Comparison of ENCODE assay signal across 9 cellular contexts in the genomic region with DNA sequence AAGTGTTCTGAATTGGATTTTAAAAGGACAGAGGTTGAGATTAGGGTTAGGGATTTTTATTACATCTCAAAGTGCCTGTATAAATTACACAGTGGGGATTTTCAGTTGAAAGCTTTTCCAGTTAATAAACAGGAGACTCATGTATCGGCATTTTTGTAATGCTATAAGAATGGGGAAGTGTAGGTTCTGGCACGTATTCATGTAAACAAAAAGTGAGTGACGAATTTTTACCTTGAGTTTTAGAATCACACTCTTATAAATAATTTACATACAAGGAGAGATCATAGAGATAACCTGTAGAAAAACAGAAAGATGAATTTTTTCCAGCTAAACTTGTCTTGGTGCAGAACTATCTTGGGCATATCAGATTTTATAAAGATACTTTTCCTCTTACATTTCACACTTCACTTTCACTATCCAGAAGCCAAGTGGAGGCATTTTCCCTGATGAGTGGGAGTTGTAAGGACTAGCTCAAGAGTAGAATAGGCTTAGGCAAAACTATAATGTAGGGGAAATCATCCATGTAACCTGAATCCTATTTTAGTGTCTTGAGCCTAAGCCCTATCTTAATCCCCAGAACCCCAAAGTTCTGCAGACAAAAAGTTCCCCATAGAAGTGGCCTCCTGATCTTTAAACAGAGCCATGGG. TPM values are rescaled to one million over a fixed set of nuclear protein-coding genes. Genes with fewer than 3 reads are reported as not detected.
DNase-seq lines count a peak whose midpoint lies in the region; ATAC-seq and TF ChIP-seq lines count a peak whose summit lies in the region.
"Had no signal": no experiment of that assay in that cellular context is flagged by ENCODE, and none has a peak within 500 bp of the region (broad histone marks: within the 10 kb centered on the region; RNA-seq: fewer than 3 reads in every experiment).

No MANE protein-coding gene starts in this region.

- DNase-seq in AML-193 (lab: John Stamatoyannopoulos, UW) (peak; percentile 49 to 59), HEK293T (ENCODE audit: extremely low spot score) (no peak), kidney tubule cell (ENCODE audit: low spot score) (peak; percentile 94), NCI-H345 treated with DMSO at 0.1 percent for 48 hours (lab: John Stamatoyannopoulos, UW; ENCODE audit: unreplicated experiment) (no peak), NCI-H1092 treated with DMSO at 0.1 percent for 48 hours (lab: John Stamatoyannopoulos, UW) (no peak), superior temporal gyrus (ENCODE audit: extremely low spot score) (no peak)
- DNase-seq in activated T-helper 1 cell treated with anti-CD3 and anti-CD28 coated beads, Interleukin-12 subunit alpha, Interleukin-12 subunit beta, Interleukin-2, Interleukin-4 antibody, amounts not matched to agents 30 ng/mL and 10 ng/mL and 1 ng/mL, durations not matched to agents 14 hours and 24 hours and 36 hours (ENCODE audit: low spot score): no peak

- intact Hi-C loops in activated T-helper 1 cell treated with anti-CD3 and anti-CD28 coated beads, Interleukin-12 subunit alpha, Interleukin-12 subunit beta, Interleukin-2, Interleukin-4 antibody, amounts not matched to agents 30 ng/mL and 10 ng/mL and 1 ng/mL, durations not matched to agents 14 hours and 24 hours and 36 hours (cut with micrococcal nuclease): loop anchor here (5.0 kb wide), 1 partner anchor 454 kb away; the partner anchor contains the start of genes CIP2A and DZIP3

- peak overlapping the region; percentile 36 for H3K27ac Mint-ChIP-seq in activated T-helper 1 cell treated with anti-CD3 and anti-CD28 coated beads, Interleukin-12 subunit alpha, Interleukin-12 subunit beta, Interleukin-2, Interleukin-4 antibody, amounts not matched to agents 30 ng/mL and 10 ng/mL and 1 ng/mL, durations not matched to agents 14 hours and 24 hours and 36 hours

- H3K27me3 Mint-ChIP-seq in activated T-helper 1 cell treated with anti-CD3 and anti-CD28 coated beads, Interleukin-12 subunit alpha, Interleukin-12 subunit beta, Interleukin-2, Interleukin-4 antibody, amounts not matched to agents 30 ng/mL and 10 ng/mL and 1 ng/mL, durations not matched to agents 14 hours and 24 hours and 36 hours (ENCODE audit: insufficient read depth): no peaks in the 10 kb centered on the region

- H3K36me3 Mint-ChIP-seq in activated T-helper 1 cell treated with anti-CD3 and anti-CD28 coated beads, Interleukin-12 subunit alpha, Interleukin-12 subunit beta, Interleukin-2, Interleukin-4 antibody, amounts not matched to agents 30 ng/mL and 10 ng/mL and 1 ng/mL, durations not matched to agents 14 hours and 24 hours and 36 hours (ENCODE audit: low read depth): peaks cover 76% of the 10 kb centered on the region

- peaks cover 11% of the 10 kb centered on the region for H3K9me3 Mint-ChIP-seq in activated T-helper 1 cell treated with anti-CD3 and anti-CD28 coated beads, Interleukin-12 subunit alpha, Interleukin-12 subunit beta, Interleukin-2, Interleukin-4 antibody, amounts not matched to agents 30 ng/mL and 10 ng/mL and 1 ng/mL, durations not matched to agents 14 hours and 24 hours and 36 hours

- ATAC-seq in GM18868 (IDR thresholded peaks at IDR 0.05; ENCODE audit: unreplicated experiment): no peak
- ATAC-seq: left lobe of liver had no signal

- CTCF ChIA-PET in HEK293T (lab: Yijun Ruan, JAX): interaction anchor here (1.0 kb wide), 1 partner anchor 10 kb away, joined by 3 read pairs; no protein-coding TSS in a partner anchor

- peaks cover 82% of the 10 kb centered on the region for H3K4me1 Mint-ChIP-seq in activated T-helper 1 cell treated with anti-CD3 and anti-CD28 coated beads, Interleukin-12 subunit alpha, Interleukin-12 subunit beta, Interleukin-2, Interleukin-4 antibody, amounts not matched to agents 30 ng/mL and 10 ng/mL and 1 ng/mL, durations not matched to agents 14 hours and 24 hours and 36 hours (ENCODE audit: low read depth)

- H3K4me3 Mint-ChIP-seq in activated T-helper 1 cell treated with anti-CD3 and anti-CD28 coated beads, Interleukin-12 subunit alpha, Interleukin-12 subunit beta, Interleukin-2, Interleukin-4 antibody, amounts not matched to agents 30 ng/mL and 10 ng/mL and 1 ng/mL, durations not matched to agents 14 hours and 24 hours and 36 hours: peak overlapping the region; percentile 60

- POLR2A ChIA-PET in HEK293T (lab: Yijun Ruan, JAX): no interaction called here

TF ChIP-seq in HEK293T, 16 proteins besides CTCF, POLR2A, EP300 and RAD21:
- TF ChIP-seq ZNF384 (IDR thresholded peaks at IDR 0.05): no peak
- no peak for TF ChIP-seq SUZ12 (IDR thresholded peaks at IDR 0.05)
- peak; percentile 20; the same call in 1 of the 2 replicates for TF ChIP-seq PKNOX1 (IDR thresholded peaks at IDR 0.05)
- TF ChIP-seq BHLHE40 (IDR thresholded peaks at IDR 0.05; ENCODE audit: borderline replicate concordance): no peak
- no peak for TF ChIP-seq SP1 (IDR thresholded peaks at IDR 0.05)
- no peak for TF ChIP-seq FOXM1 (IDR thresholded peaks at IDR 0.05; ENCODE audit: borderline replicate concordance)

RNA-seq across cellular contexts. Expression of gene CD47, which starts 42.0 kb away (rescaled TPM):
- 98.3 and 105 TPM in 2 replicates for total RNA-seq in activated T-helper 1 cell treated with anti-CD3 and anti-CD28 coated beads, Interleukin-12 subunit alpha, Interleukin-12 subunit beta, Interleukin-2, Interleukin-4 antibody, amounts not matched to agents 30 ng/mL and 10 ng/mL and 1 ng/mL, durations not matched to agents 14 hours and 24 hours and 36 hours

Comparison
In these comparisons a context has a peak if more than half of its experiments do, and no peak if none do; other contexts are left out.
1. DNase-seq: peak in AML-193 (2 of 2) and kidney tubule cell (single experiment); none in HEK293T (single experiment), activated T-helper 1 cell treated with anti-CD3 and anti-CD28 coated beads, Interleukin-12 subunit alpha, Interleukin-12 subunit beta, Interleukin-2, Interleukin-4 antibody, amounts not matched to agents 30 ng/mL and 10 ng/mL and 1 ng/mL, durations not matched to agents 14 hours and 24 hours and 36 hours (single experiment), NCI-H345 treated with DMSO at 0.1 percent for 48 hours (single experiment), NCI-H1092 treated with DMSO at 0.1 percent for 48 hours (single experiment) and superior temporal gyrus (single experiment).